In the genomic region with DNA sequence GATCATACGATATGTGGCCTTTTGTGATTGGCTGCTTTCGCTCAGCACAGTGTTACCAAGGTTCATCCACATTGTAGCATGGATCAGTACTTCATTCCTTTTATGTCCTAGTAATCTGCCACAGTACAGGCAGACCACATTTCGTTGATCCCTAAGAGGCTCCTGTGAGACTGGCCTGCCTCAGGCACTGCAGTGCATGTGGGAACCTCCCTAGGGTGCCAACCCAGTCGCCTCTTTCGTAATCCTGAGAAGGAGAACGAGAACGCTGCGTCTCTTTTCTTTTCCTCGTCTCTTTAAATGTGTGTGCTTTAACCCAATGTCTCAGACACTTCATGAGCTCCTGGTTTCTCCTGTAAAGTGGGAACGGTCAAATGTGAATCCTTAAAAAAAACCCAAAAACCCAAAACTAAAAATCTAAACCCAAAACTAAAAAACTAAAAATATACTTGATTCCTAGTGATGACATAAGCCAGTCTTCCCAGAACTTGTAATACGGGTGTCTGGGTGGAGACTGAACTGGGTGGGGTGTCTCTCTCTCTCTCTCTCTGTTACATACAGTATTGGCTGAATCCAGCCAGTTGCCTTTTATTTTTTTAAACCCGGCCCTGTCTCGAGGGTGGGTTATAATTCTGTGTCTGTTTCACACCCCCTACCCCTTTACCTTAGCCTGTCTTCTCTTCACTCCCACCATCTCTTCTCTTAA, we compare ENCODE assay signal across 12 cellular contexts. TPM values are rescaled to one million over a fixed set of nuclear protein-coding genes. Genes with fewer than 3 reads are reported as not detected.
DNase-seq lines count a peak whose midpoint lies in the region; ATAC-seq and TF ChIP-seq lines count a peak whose summit lies in the region.
"Had no signal": no experiment of that assay in that cellular context is flagged by ENCODE, and none has a peak within 500 bp of the region (broad histone marks: within the 10 kb centered on the region; RNA-seq: fewer than 3 reads in every experiment).

No MANE protein-coding gene starts in this region.

- ATAC-seq in lower lobe of right lung (peak; percentile 78 to 92), GM19395 (IDR thresholded peaks at IDR 0.05; ENCODE audit: unreplicated experiment) (no peak)

- H3K9me3 Mint-ChIP-seq in endodermal cell = no peaks in the 10 kb centered on the region
- H3K9me3 Mint-ChIP-seq: neural crest cell had no signal

- H3K36me3 Mint-ChIP-seq in endodermal cell (ENCODE audit: low read depth) = peaks cover 83% of the 10 kb centered on the region

- H3K27me3 ChIP-seq in dorsolateral prefrontal cortex = no peaks in the 10 kb centered on the region
- H3K27me3 ChIP-seq in lower lobe of right lung (ENCODE audit: low read depth) = no peaks in the 10 kb centered on the region
- no peaks in the 10 kb centered on the region for H3K27me3 ChIP-seq in endodermal cell (ENCODE audit: control insufficient read depth, insufficient read depth, low read length, poor library complexity, severe bottlenecking)

- no peaks in the 10 kb centered on the region for H3K27me3 Mint-ChIP-seq in endodermal cell (ENCODE audit: insufficient read depth)

- intact Hi-C loops in dorsolateral prefrontal cortex (cut with DNase I) (no loop called here), lower lobe of right lung (cut with DNase I) (no loop called here)

- DNase-seq in SIG-M5 treated with dmso at 0.1 percent for 504 hours (lab: John Stamatoyannopoulos, UW; ENCODE audit: unreplicated experiment) (peak; percentile 73), SIG-M5 (lab: John Stamatoyannopoulos, UW) (no peak), dorsolateral prefrontal cortex (peak in 2 of 10 donors; percentile 46 to 59), lower lobe of right lung (peak; percentile 68), NCI-H524 treated with DMSO at 0.1 percent for 48 hours (lab: John Stamatoyannopoulos, UW) (no peak), endodermal cell (no peak), RPMI8226 (no peak)
- DNase-seq: NCI-H1048; NK-92 treated with Interleukin-12 subunit alpha and Interleukin-12 subunit beta, amount 100 ng/mL, for 24 hours; stimulated activated naive CD4-positive, alpha-beta T cell had no signal

- H3K27ac ChIP-seq in dorsolateral prefrontal cortex (peak overlapping the region in 35 of 59 donors; percentile 8 to 77 (median 53)), lower lobe of right lung (peak overlapping the region; percentile 67), endodermal cell (ENCODE audit: low read depth, low read length) (no peak overlapping the region)

- TF ChIP-seq CTCF in dorsolateral prefrontal cortex (IDR thresholded peaks at IDR 0.05 in 54 of 56, conservative IDR thresholded peaks at IDR 0.05 in 2 of 56; ENCODE audit: low read depth in 1 of 56, partially characterized antibody in 56 of 56) (no peak), lower lobe of right lung (IDR thresholded peaks at IDR 0.05) (no peak), endodermal cell (conservative IDR thresholded peaks at IDR 0.05) (no peak)

- no peak overlapping the region for H3K27ac Mint-ChIP-seq in endodermal cell

- 92 to 96% methylated on average over 11 to 13 of the region's 13 CpGs for whole genome bisulfite sequencing in endodermal cell (ENCODE audit: insufficient coverage in 1 of 2, insufficient read length in 1 of 2), 2 experiments

- H3K4me3 ChIP-seq in dorsolateral prefrontal cortex (no peak overlapping the region), lower lobe of right lung (no peak overlapping the region), endodermal cell (ENCODE audit: low read length) (no peak overlapping the region)

- no peaks in the 10 kb centered on the region for H3K4me1 ChIP-seq in lower lobe of right lung
- H3K4me1 ChIP-seq in endodermal cell (ENCODE audit: control insufficient read depth, insufficient read depth, low read length) = no peaks in the 10 kb centered on the region

- H3K36me3 ChIP-seq in lower lobe of right lung (peaks cover 29% of the 10 kb centered on the region), endodermal cell (ENCODE audit: control insufficient read depth, insufficient read depth, low read length) (peaks cover 77% of the 10 kb centered on the region)

- H3K9me3 ChIP-seq in lower lobe of right lung = no peaks in the 10 kb centered on the region
- no peaks in the 10 kb centered on the region for H3K9me3 ChIP-seq in endodermal cell (ENCODE audit: control insufficient read depth, low read length)

- H3K4me3 Mint-ChIP-seq in endodermal cell = no peak overlapping the region
- H3K4me3 Mint-ChIP-seq: neural crest cell had no signal

- H3K4me1 Mint-ChIP-seq in endodermal cell = no peaks in the 10 kb centered on the region

- H3K9ac ChIP-seq in endodermal cell (ENCODE audit: extremely low read depth, low read length, poor library complexity, severe bottlenecking) = no peak overlapping the region

RNA-seq across cellular contexts. Expression of a gene that starts 14.9 kb away (rescaled TPM):
- total RNA-seq in dorsolateral prefrontal cortex (100 to 1,000 TPM in 10 of 120 experiments, 10 to 100 TPM in 110; 33.4 to 125 (median 80.9) TPM), lower lobe of right lung (21.7 TPM), endodermal cell (10 to 100 TPM; 55.4 to 71.9 TPM)
- 27.8 TPM for polyA plus RNA-seq in endodermal cell (2013, experiment 1 of 2)
- 25.3 TPM for polyA plus RNA-seq in endodermal cell (2013, experiment 2 of 2)

Comparison
In these comparisons a context has a peak if more than half of its experiments do, and no peak if none do; other contexts are left out.
1. DNase-seq: peak in SIG-M5 treated with dmso at 0.1 percent for 504 hours (single experiment) and lower lobe of right lung (single experiment); none in SIG-M5 (single experiment), NCI-H524 treated with DMSO at 0.1 percent for 48 hours (single experiment), endodermal cell (single experiment) and RPMI8226 (single experiment).